ENCODE assay signal across 29 cellular contexts in genomic region chr1:171683826-171684225, GRCh38. TPM values are rescaled to one million over a fixed set of nuclear protein-coding genes. Genes with fewer than 3 reads are reported as not detected.
"Had no signal": no experiment of that assay in that cellular context is flagged by ENCODE, and none has a peak within 500 bp of the region (broad histone marks: within the 10 kb centered on the region; RNA-seq: fewer than 3 reads in every experiment).

No MANE protein-coding gene starts in this region.

- H3K9me3 ChIP-seq: esophagus muscularis mucosa, gastrocnemius medialis had no signal

- H3K27ac ChIP-seq: brain microvascular endothelial cell, esophagus muscularis mucosa, foreskin keratinocyte, gastrocnemius medialis, heart right ventricle, VCaP had no signal

- DNase-seq: activated CD4-positive, alpha-beta T cell treated with anti-CD3 and anti-CD28 coated beads for 48 hours; activated CD4-positive, alpha-beta T cell treated with anti-CD3 and anti-CD28 coated beads, Interleukin-2, amount 50 U/mL, for 1 hour; activated CD4-positive, alpha-beta T cell treated with anti-CD3 and anti-CD28 coated beads, Interleukin-2, amount 50 U/mL, for 48 hours; activated CD8-positive, alpha-beta memory T cell treated with anti-CD3 and anti-CD28 coated beads for 24 hours; activated CD8-positive, alpha-beta T cell treated with anti-CD3 and anti-CD28 coated beads for 36 hours; activated effector memory CD4-positive, alpha-beta T cell treated with Interleukin-2 at 50 U/mL for 16 hours; activated gamma-delta T cell treated with Interleukin-2 at 50 U/mL for 16 hours; activated naive CD4-positive, alpha-beta T cell treated with anti-CD3 and anti-CD28 coated beads, Interleukin-2, amount 50 U/mL, for 16 hours; activated naive CD4-positive, alpha-beta T cell treated with Interleukin-2 at 50 U/mL for 16 hours; activated T-cell treated with anti-CD3 and anti-CD28 coated beads, Interleukin-2, amount 50 U/mL, for 4 hours; amniotic stem cell; anterior cingulate cortex; brain microvascular endothelial cell; cortex of kidney; dermis blood vessel endothelial cell; effector CD4-positive, alpha-beta T cell; effector memory CD8-positive, alpha-beta T cell; foreskin keratinocyte; gastrocnemius medialis; heart right ventricle; T-helper 2 cell had no signal

- H3K27me3 ChIP-seq: brain microvascular endothelial cell, esophagus muscularis mucosa, foreskin keratinocyte, gastrocnemius medialis, heart right ventricle had no signal

- H3K4me3 ChIP-seq: esophagus muscularis mucosa, gastrocnemius medialis, heart right ventricle had no signal

- H3K4me1 ChIP-seq: foreskin keratinocyte, gastrocnemius medialis, heart right ventricle had no signal

- H3K36me3 ChIP-seq: brain microvascular endothelial cell, esophagus muscularis mucosa, gastrocnemius medialis, heart right ventricle had no signal

RNA-seq across cellular contexts. Expression of gene MYOC, which starts 31.3 kb away (rescaled TPM):
- total RNA-seq: activated CD8-positive, alpha-beta T cell treated with anti-CD3 and anti-CD28 coated beads for 36 hours; activated T-cell treated with anti-CD3 and anti-CD28 coated beads, Interleukin-2, amount 50 U/mL, for 4 hours; activated T-helper 17 cell treated with anti-CD3 and anti-CD28 coated beads, Interleukin-2, amount 50 U/mL, for 72 hours; astrocyte; bronchial epithelial cell; chondrocyte; dermis blood vessel endothelial cell; foreskin keratinocyte; T-helper 1 cell treated with Interleukin-12 subunit alpha and Interleukin-12 subunit beta and Interleukin-4 antibody, amounts not matched to agents 30 ng/mL and 1 ng/mL, for 36 hours; WTC11 had no signal
- polyA plus RNA-seq: foreskin keratinocyte had no signal
